ENCODE assay signal across 9 cellular contexts in genomic region chr20:53040678-53041674, GRCh38.
DNase-seq lines count a peak whose midpoint lies in the region; ATAC-seq and TF ChIP-seq lines count a peak whose summit lies in the region.
"Had no signal": no experiment of that assay in that cellular context is flagged by ENCODE, and none has a peak within 500 bp of the region (broad histone marks: within the 10 kb centered on the region; RNA-seq: fewer than 3 reads in every experiment).

No MANE protein-coding gene starts in this region.

- no peaks in the 10 kb centered on the region for H3K9me3 Mint-ChIP-seq in natural killer cell
- H3K9me3 Mint-ChIP-seq: activated naive CD8-positive, alpha-beta T cell treated with anti-CD3 and anti-CD28 coated beads, Interleukin-2, amount 50 U/mL, for 24 hours had no signal

- TF ChIP-seq CTCF in natural killer cell (IDR thresholded peaks at IDR 0.05): no peak

- ATAC-seq in Right ventricle myocardium superior (ENCODE audit: poor library complexity): peak; percentile 29
- no peak for ATAC-seq in natural killer cell
- ATAC-seq in GM21528 (IDR thresholded peaks at IDR 0.05; ENCODE audit: low FRiP score, unreplicated experiment): no peak
- no peak for ATAC-seq in GM18517 (IDR thresholded peaks at IDR 0.05; ENCODE audit: unreplicated experiment)
- ATAC-seq: activated naive CD8-positive, alpha-beta T cell treated with anti-CD3 and anti-CD28 coated beads, Interleukin-2, amount 50 U/mL, for 24 hours had no signal

- H3K4me1 Mint-ChIP-seq in natural killer cell: no peaks in the 10 kb centered on the region

- peak; percentile 92 for DNase-seq in NCI-H1417 treated with DMSO at 0.1 percent for 48 hours (lab: John Stamatoyannopoulos, UW)
- DNase-seq in RPMI8226: peak; percentile 86
- DNase-seq in Right ventricle myocardium superior: peak; percentile 42
- peak; percentile 32 for DNase-seq in stromal cell of bone marrow (ENCODE audit: low read depth)
- DNase-seq in natural killer cell: no peak
- no peak for DNase-seq in SKM-1 treated with dmso at 0.1 percent for 144 hours (lab: John Stamatoyannopoulos, UW; ENCODE audit: unreplicated experiment)
- DNase-seq: activated naive CD8-positive, alpha-beta T cell treated with anti-CD3 and anti-CD28 coated beads, Interleukin-2, amount 50 U/mL, for 24 hours had no signal

- no peak overlapping the region for H3K27ac Mint-ChIP-seq in natural killer cell
- H3K27ac Mint-ChIP-seq: activated naive CD8-positive, alpha-beta T cell treated with anti-CD3 and anti-CD28 coated beads, Interleukin-2, amount 50 U/mL, for 24 hours had no signal

- intact Hi-C loops in Right ventricle myocardium superior (cut with DNase I) (no loop called here), natural killer cell (cut with micrococcal nuclease) (no loop called here)

- H3K36me3 Mint-ChIP-seq in natural killer cell: no peaks in the 10 kb centered on the region

- no peak overlapping the region for H3K4me3 Mint-ChIP-seq in natural killer cell
- H3K4me3 Mint-ChIP-seq: activated naive CD8-positive, alpha-beta T cell treated with anti-CD3 and anti-CD28 coated beads, Interleukin-2, amount 50 U/mL, for 24 hours had no signal

- no peaks in the 10 kb centered on the region for H3K27me3 Mint-ChIP-seq in natural killer cell (ENCODE audit: low read depth in 2 of 2)
- H3K27me3 Mint-ChIP-seq: activated naive CD8-positive, alpha-beta T cell treated with anti-CD3 and anti-CD28 coated beads, Interleukin-2, amount 50 U/mL, for 24 hours had no signal

Comparison
In these comparisons a context has a peak if more than half of its experiments do, and no peak if none do; other contexts are left out.
1. DNase-seq: peak in NCI-H1417 treated with DMSO at 0.1 percent for 48 hours (single experiment), RPMI8226 (single experiment), Right ventricle myocardium superior (single experiment) and stromal cell of bone marrow (single experiment); none in natural killer cell (single experiment) and SKM-1 treated with dmso at 0.1 percent for 144 hours (single experiment).